1 cellular context compared by ENCODE assay signal in the genomic region with DNA sequence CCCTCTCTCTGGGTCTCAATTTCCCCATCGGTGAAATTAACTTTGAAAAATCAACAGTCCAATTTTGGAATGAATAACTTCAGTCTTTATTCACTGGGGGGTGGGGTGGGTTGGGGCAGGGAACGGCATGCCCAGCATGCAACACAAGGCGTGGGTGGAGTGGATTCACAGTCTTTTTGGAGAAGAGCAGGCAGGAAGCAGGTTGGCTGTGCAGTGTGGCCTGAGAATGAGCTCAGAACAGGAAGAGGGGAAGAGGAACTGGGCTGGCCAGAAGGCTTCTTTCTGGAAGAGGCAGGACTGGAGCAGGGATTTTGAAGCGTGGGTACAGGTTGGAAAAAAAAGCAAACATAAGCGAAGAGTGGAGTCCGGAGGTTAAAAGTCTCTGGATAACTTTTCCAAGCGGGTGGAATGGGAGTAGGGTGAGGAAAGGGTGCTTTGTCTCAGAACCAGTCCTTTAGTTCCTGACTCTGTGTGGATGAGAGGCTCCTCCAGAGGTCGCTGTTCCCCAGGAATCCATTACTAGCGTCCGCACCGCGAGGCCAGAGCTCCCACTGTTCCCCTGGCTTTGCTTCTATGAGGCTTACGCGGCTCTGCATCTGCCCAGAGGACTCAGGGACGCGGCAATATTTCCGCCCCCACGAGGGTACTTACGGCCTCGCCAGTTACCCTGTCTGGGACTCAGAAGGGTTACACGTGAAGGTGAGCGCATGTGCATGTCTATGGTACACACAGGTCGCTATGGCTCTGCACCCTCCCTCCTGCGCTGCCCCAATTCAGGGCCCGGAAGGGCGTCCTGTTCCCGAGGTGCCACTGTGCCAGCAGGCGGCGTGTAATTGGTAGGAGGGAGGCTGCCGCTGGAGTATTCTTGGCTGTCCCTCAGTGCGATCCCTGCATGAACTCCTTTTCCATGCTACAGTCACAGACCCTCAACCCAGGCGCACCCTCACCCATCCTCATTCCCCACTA.
TF ChIP-seq lines count a peak whose summit lies in the region.

No MANE protein-coding gene starts in this region.

TF ChIP-seq in HEK293, 187 proteins besides CTCF, POLR2A, EP300 and RAD21 (continued from another document):
- TF ChIP-seq, protein P1, sequence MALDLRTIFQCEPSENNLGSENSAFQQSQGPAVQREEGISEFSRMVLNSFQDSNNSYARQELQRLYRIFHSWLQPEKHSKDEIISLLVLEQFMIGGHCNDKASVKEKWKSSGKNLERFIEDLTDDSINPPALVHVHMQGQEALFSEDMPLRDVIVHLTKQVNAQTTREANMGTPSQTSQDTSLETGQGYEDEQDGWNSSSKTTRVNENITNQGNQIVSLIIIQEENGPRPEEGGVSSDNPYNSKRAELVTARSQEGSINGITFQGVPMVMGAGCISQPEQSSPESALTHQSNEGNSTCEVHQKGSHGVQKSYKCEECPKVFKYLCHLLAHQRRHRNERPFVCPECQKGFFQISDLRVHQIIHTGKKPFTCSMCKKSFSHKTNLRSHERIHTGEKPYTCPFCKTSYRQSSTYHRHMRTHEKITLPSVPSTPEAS (tag by site-specific recombination; IDR thresholded peaks at IDR 0.05): no peak
- TF ChIP-seq ZNF654 (tag by site-specific recombination; IDR thresholded peaks at IDR 0.05; ENCODE audit: low read depth) (peak; percentile 64), ZEB2 (tag by site-specific recombination; IDR thresholded peaks at IDR 0.05) (no peak), ZBTB48 (tag by site-specific recombination; IDR thresholded peaks at IDR 0.05) (peak; percentile 39; the same call in 1 of the 2 replicates), ZNF585B (tag by site-specific recombination; IDR thresholded peaks at IDR 0.05) (0 out of 2 replicates have a peak, but pooled peaks have one; percentile 14)
